In the genomic region with DNA sequence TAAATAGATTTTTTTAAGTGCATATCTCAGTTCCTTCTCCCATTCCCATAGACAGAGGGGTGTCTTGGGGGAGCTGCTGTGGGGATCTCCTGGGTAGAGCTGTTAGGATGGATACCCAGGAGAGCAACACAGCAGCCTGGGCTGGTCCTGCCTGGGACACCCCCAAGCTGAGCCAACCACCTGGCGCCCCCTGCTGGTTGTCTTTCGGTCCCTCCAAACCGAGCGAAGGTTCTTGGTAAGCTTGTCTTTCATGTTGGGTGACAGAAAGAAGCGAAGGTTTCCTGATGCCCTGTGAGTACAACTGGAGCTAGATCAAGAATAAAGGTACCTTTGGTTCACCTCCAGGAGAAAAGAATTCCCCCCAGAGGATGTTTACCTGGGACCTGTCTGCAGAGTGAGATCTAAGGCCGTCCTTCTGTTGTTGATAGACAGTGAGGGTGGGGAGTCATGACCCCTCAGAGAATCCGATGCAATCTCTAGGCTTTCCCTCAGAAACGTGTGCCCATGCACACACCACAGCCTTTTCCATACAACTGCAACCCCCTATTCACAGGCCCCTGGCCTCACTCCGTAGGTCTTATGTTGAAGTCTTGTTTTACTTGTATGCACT, we compare ENCODE assay signal across 1 cellular context.
TF ChIP-seq lines count a peak whose summit lies in the region.

No MANE protein-coding gene starts in this region.

TF ChIP-seq in GM23338, 12 proteins besides CTCF, POLR2A, EP300 and RAD21 (continued from another document):
- TF ChIP-seq, protein P1, sequence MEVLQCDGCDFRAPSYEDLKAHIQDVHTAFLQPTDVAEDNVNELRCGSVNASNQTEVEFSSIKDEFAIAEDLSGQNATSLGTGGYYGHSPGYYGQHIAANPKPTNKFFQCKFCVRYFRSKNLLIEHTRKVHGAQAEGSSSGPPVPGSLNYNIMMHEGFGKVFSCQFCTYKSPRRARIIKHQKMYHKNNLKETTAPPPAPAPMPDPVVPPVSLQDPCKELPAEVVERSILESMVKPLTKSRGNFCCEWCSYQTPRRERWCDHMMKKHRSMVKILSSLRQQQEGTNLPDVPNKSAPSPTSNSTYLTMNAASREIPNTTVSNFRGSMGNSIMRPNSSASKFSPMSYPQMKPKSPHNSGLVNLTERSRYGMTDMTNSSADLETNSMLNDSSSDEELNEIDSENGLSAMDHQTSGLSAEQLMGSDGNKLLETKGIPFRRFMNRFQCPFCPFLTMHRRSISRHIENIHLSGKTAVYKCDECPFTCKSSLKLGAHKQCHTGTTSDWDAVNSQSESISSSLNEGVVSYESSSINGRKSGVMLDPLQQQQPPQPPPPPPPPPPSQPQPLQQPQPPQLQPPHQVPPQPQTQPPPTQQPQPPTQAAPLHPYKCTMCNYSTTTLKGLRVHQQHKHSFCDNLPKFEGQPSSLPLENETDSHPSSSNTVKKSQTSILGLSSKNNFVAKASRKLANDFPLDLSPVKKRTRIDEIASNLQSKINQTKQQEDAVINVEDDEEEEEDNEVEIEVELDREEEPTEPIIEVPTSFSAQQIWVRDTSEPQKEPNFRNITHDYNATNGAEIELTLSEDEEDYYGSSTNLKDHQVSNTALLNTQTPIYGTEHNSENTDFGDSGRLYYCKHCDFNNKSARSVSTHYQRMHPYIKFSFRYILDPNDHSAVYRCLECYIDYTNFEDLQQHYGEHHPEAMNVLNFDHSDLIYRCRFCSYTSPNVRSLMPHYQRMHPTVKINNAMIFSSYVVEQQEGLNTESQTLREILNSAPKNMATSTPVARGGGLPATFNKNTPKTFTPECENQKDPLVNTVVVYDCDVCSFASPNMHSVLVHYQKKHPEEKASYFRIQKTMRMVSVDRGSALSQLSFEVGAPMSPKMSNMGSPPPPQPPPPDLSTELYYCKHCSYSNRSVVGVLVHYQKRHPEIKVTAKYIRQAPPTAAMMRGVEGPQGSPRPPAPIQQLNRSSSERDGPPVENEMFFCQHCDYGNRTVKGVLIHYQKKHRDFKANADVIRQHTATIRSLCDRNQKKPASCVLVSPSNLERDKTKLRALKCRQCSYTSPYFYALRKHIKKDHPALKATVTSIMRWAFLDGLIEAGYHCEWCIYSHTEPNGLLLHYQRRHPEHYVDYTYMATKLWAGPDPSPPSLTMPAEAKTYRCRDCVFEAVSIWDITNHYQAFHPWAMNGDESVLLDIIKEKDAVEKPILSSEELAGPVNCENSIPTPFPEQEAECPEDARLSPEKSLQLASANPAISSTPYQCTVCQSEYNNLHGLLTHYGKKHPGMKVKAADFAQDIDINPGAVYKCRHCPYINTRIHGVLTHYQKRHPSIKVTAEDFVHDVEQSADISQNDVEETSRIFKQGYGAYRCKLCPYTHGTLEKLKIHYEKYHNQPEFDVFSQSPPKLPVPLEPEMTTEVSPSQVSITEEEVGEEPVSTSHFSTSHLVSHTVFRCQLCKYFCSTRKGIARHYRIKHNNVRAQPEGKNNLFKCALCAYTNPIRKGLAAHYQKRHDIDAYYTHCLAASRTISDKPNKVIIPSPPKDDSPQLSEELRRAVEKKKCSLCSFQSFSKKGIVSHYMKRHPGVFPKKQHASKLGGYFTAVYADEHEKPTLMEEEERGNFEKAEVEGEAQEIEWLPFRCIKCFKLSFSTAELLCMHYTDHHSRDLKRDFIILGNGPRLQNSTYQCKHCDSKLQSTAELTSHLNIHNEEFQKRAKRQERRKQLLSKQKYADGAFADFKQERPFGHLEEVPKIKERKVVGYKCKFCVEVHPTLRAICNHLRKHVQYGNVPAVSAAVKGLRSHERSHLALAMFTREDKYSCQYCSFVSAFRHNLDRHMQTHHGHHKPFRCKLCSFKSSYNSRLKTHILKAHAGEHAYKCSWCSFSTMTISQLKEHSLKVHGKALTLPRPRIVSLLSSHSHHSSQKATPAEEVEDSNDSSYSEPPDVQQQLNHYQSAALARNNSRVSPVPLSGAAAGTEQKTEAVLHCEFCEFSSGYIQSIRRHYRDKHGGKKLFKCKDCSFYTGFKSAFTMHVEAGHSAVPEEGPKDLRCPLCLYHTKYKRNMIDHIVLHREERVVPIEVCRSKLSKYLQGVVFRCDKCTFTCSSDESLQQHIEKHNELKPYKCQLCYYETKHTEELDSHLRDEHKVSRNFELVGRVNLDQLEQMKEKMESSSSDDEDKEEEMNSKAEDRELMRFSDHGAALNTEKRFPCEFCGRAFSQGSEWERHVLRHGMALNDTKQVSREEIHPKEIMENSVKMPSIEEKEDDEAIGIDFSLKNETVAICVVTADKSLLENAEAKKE (CRISPR knock-in tag; IDR thresholded peaks at IDR 0.05), result no peak
- TF ChIP-seq ZNF114 (CRISPR knock-in tag; IDR thresholded peaks at IDR 0.05), result no peak
